Comparison of ENCODE assay signal across 26 cellular contexts in the genomic region with DNA sequence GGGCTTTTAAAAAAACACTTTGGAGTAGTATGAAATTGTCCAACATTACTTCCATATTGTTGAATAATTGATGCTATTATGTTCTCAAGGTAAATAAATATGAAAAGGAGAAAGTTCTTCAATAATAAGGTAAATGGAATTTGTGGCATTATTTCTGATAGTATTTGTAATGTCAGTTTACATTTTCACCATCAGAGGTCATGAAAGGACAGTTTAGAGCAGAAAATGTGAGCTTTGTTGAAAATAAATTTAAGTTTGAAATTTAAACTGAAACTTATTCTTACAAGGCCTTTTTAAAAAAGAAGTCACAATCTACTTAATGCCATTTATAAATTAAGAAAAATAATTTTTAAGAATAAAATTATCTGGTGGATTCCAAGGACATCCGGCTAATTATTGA. TPM values are rescaled to one million over a fixed set of nuclear protein-coding genes. Genes with fewer than 3 reads are reported as not detected.
DNase-seq lines count a peak whose midpoint lies in the region; ATAC-seq and TF ChIP-seq lines count a peak whose summit lies in the region.
"Had no signal": no experiment of that assay in that cellular context is flagged by ENCODE, and none has a peak within 500 bp of the region (broad histone marks: within the 10 kb centered on the region; RNA-seq: fewer than 3 reads in every experiment).

No MANE protein-coding gene starts in this region.

- 0 out of 2 replicates have a peak, but pooled peaks have one; percentile 13 for TF ChIP-seq CTCF in A673 (conservative IDR thresholded peaks at IDR 0.05; ENCODE audit: low read depth, low read length)
- peak; percentile 23; the same call in 1 of the 2 replicates for TF ChIP-seq CTCF in VCaP (conservative IDR thresholded peaks at IDR 0.05)
- peak; percentile 41 for TF ChIP-seq CTCF in liver (IDR thresholded peaks at IDR 0.05; ENCODE audit: low read depth, low read length, missing input control)
- TF ChIP-seq CTCF in colonic mucosa (IDR thresholded peaks at IDR 0.05) = no peak

- CTCF ChIA-PET in A673 (lab: Charles Lee) = no interaction called here

- DNase-seq in A673 (ENCODE audit: low spot score) (no peak), ELR (ENCODE audit: low read depth) (peak; percentile 9), colonic mucosa (no peak), activated gamma-delta T cell treated with Interleukin-2 at 50 U/mL for 16 hours (no peak)
- no peak for DNase-seq in activated effector memory CD4-positive, alpha-beta T cell treated with anti-CD3 and anti-CD28 coated beads, Interleukin-2, amount 50 U/mL, for 16 hours
- DNase-seq: activated CD4-positive, CD25-positive, alpha-beta regulatory T cell; activated CD8-positive, alpha-beta memory T cell treated with anti-CD3 and anti-CD28 coated beads for 24 hours; activated naive CD8-positive, alpha-beta T cell treated with anti-CD3 and anti-CD28 coated beads, Interleukin-2, amount 10 ng/mL, durations not matched to agents 7 days and 5 days; body of pancreas; C1 segment of cervical spinal cord; DMS 273 treated with DMSO at 0.1 percent for 48 hours; heart left ventricle; naive thymus-derived CD8-positive, alpha-beta T cell; NCI-H2081; NCI-H510A treated with DMSO at 0.1 percent for 48 hours; PC-3; small intestine; stimulated activated CD4-positive, alpha-beta T cell treated with anti-CD3 and anti-CD28 coated beads, Interleukin-4, amount 100 ng/mL, for 4 hours had no signal

- H3K9me3 ChIP-seq in A673 (ENCODE audit: low read depth, low read length, poor library complexity, severe bottlenecking) (no peaks in the 10 kb centered on the region), liver (ENCODE audit: control insufficient read depth in 4 of 4, low read length in 3 of 4) (no peaks in the 10 kb centered on the region), colonic mucosa (no peaks in the 10 kb centered on the region)
- H3K9me3 ChIP-seq: body of pancreas, esophagus muscularis mucosa, heart left ventricle, prostate gland, SJSA1, vagina had no signal

- no peak overlapping the region for H3K9ac ChIP-seq in liver (ENCODE audit: low read depth in 1 of 2, low read length in 2 of 2)
- no peak overlapping the region for H3K9ac ChIP-seq in colonic mucosa (ENCODE audit: low read depth in 2 of 2, low read length in 2 of 2)

- H3K27me3 ChIP-seq in A673 (replicated peaks; ENCODE audit: insufficient read depth, low read depth, low read length, poor library complexity) (no peaks in the 10 kb centered on the region), liver (ENCODE audit: control insufficient read depth in 4 of 4, insufficient read depth in 4 of 4, low read length in 3 of 4) (no peaks in the 10 kb centered on the region), colonic mucosa (no peaks in the 10 kb centered on the region)
- H3K27me3 ChIP-seq: body of pancreas, esophagus muscularis mucosa, heart left ventricle, SJSA1, vagina had no signal

- no peak for ATAC-seq in GM19395 (IDR thresholded peaks at IDR 0.05; ENCODE audit: unreplicated experiment)
- ATAC-seq: body of pancreas; heart left ventricle; naive thymus-derived CD8-positive, alpha-beta T cell; PC-3 had no signal

- peak; percentile 76 to 81 for TF ChIP-seq RAD21 in liver (IDR thresholded peaks at IDR 0.05)

- H3K27ac ChIP-seq in A673 (ENCODE audit: low read depth, low read length, poor library complexity, severe bottlenecking) (no peak overlapping the region), VCaP (no peak overlapping the region), liver (ENCODE audit: low read depth in 1 of 2, low read length in 2 of 2) (no peak overlapping the region), colonic mucosa (no peak overlapping the region)
- H3K27ac ChIP-seq: body of pancreas, esophagus muscularis mucosa, heart left ventricle, prostate gland, SJSA1, vagina had no signal

- intact Hi-C loops in A673 (cut with micrococcal nuclease; ENCODE audit: unreplicated experiment) = no loop called here
- intact Hi-C loops in colonic mucosa (cut with DNase I) = no loop called here

- 31% methylated on average over 1 of the region's 1 CpG for WGBS in liver

- no TSS peak for BruUV-seq in A673 (replicated peaks; lab: Mats Ljungman, UMichigan)

- H3K4me3 ChIP-seq in A673 (ENCODE audit: low read depth, low read length, poor library complexity, severe bottlenecking) = no peak overlapping the region
- H3K4me3 ChIP-seq in liver (ENCODE audit: low read depth in 1 of 3, low read length in 3 of 3) = no peak overlapping the region
- no peak overlapping the region for H3K4me3 ChIP-seq in colonic mucosa
- H3K4me3 ChIP-seq: body of pancreas, esophagus muscularis mucosa, heart left ventricle, lung, prostate gland, SJSA1, vagina had no signal

- POLR2A ChIA-PET in A673 (lab: Charles Lee; ENCODE audit: low non-redundant PET) = no interaction called here

- H3K4me1 ChIP-seq in A673 (ENCODE audit: insufficient read depth, low read length, poor library complexity, severe bottlenecking) = no peaks in the 10 kb centered on the region
- no peaks in the 10 kb centered on the region for H3K4me1 ChIP-seq in liver (ENCODE audit: control insufficient read depth in 4 of 4, insufficient read depth in 4 of 4, low read length in 3 of 4)
- no peaks in the 10 kb centered on the region for H3K4me1 ChIP-seq in colonic mucosa
- H3K4me1 ChIP-seq: body of pancreas, esophagus muscularis mucosa, heart left ventricle, prostate gland, SJSA1, vagina had no signal

- no peaks in the 10 kb centered on the region for H3K36me3 ChIP-seq in A673 (ENCODE audit: insufficient read depth, low read length, poor library complexity, severe bottlenecking)
- H3K36me3 ChIP-seq in liver (ENCODE audit: control insufficient read depth in 4 of 4, insufficient read depth in 3 of 4, low read depth in 1 of 4, low read length in 3 of 4) = no peaks in the 10 kb centered on the region
- H3K36me3 ChIP-seq in colonic mucosa = no peaks in the 10 kb centered on the region
- H3K36me3 ChIP-seq: esophagus muscularis mucosa, heart left ventricle, prostate gland, SJSA1, vagina had no signal

TF ChIP-seq in liver, 16 proteins besides CTCF, POLR2A, EP300 and RAD21:
- no peak for TF ChIP-seq REST (IDR thresholded peaks at IDR 0.05)
- TF ChIP-seq JUND (IDR thresholded peaks at IDR 0.05) = no peak
- TF ChIP-seq, protein P1, sequence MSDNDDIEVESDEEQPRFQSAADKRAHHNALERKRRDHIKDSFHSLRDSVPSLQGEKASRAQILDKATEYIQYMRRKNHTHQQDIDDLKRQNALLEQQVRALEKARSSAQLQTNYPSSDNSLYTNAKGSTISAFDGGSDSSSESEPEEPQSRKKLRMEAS (IDR thresholded peaks at IDR 0.05) = no peak
- no peak for TF ChIP-seq TAF1 (conservative IDR thresholded peaks at IDR 0.05)
- TF ChIP-seq SP1 (IDR thresholded peaks at IDR 0.05) = no peak
- no peak for TF ChIP-seq GABPA (IDR thresholded peaks at IDR 0.05 in 1 of 2, conservative IDR thresholded peaks at IDR 0.05 in 1 of 2)
- no peak for TF ChIP-seq FOXA1 (IDR thresholded peaks at IDR 0.05)
- TF ChIP-seq RXRA (IDR thresholded peaks at IDR 0.05) = no peak
- TF ChIP-seq HNF4A (conservative IDR thresholded peaks at IDR 0.05) = no peak
- TF ChIP-seq YY1 (IDR thresholded peaks at IDR 0.05) = no peak
- TF ChIP-seq HNF4G (IDR thresholded peaks at IDR 0.05) = no peak
- TF ChIP-seq NR2F2 (IDR thresholded peaks at IDR 0.05) = no peak
- TF ChIP-seq ATF3 (IDR thresholded peaks at IDR 0.05) = no peak
- TF ChIP-seq EGR1 (IDR thresholded peaks at IDR 0.05; ENCODE audit: low read depth in 2 of 2) = no peak

RNA-seq across cellular contexts. Expression of gene CEP162, which starts 15.8 kb away (rescaled TPM):
- total RNA-seq in A673 (2021) (12.1 and 15.9 TPM in 2 replicates), liver (1 to 10 TPM; 3.1 to 4.4 TPM), colonic mucosa (1 to 10 TPM; 6.8 to 7.1 TPM)
- polyA plus RNA-seq in liver = 1 to 10 TPM in 1 of 2 donors, under 1 TPM in 1; 0.87 to 2.1 TPM
